8 cellular contexts compared by ENCODE assay signal in the genomic region with DNA sequence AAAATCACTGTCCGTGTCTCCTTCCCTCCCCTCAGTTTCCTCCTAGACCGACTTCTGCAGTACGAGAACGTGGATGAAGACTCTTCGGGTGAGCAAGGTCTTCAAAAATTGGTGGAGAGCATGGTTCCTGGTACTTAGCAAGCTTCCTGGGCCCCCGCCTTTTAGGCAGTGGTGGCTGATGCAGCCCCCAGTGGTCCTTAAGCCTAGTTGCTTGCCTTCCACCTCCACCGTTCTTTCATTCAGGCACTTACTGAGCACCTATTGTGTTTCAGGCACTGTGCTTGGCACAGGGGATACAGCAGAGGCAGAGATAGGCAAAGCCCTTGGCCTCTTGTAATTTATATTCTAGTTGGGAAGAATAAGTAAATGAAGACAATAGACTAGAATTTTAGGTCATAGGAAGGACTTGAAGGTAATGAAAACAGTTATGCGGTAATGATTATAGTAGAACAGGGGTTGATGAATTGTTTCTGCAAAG. TPM values are rescaled to one million over a fixed set of nuclear protein-coding genes. Genes with fewer than 3 reads are reported as not detected.
DNase-seq lines count a peak whose midpoint lies in the region; ATAC-seq and TF ChIP-seq lines count a peak whose summit lies in the region.

No MANE protein-coding gene starts in this region.

- no peaks in the 10 kb centered on the region for H3K9me3 ChIP-seq in ascending aorta
- no peaks in the 10 kb centered on the region for H3K9me3 ChIP-seq in lower lobe of right lung
- H3K9me3 ChIP-seq in upper lobe of right lung, result no peaks in the 10 kb centered on the region

- H3K4me1 ChIP-seq in ascending aorta, result peaks cover 4 to 15% of the 10 kb centered on the region in 2 donors
- peaks cover 34% of the 10 kb centered on the region for H3K4me1 ChIP-seq in lower lobe of right lung
- peaks cover 23% of the 10 kb centered on the region for H3K4me1 ChIP-seq in upper lobe of right lung

- H3K36me3 ChIP-seq in ascending aorta, result peaks cover 25 to 40% of the 10 kb centered on the region in 2 donors
- H3K36me3 ChIP-seq in lower lobe of right lung, result peaks cover 37% of the 10 kb centered on the region
- peaks cover 35% of the 10 kb centered on the region for H3K36me3 ChIP-seq in upper lobe of right lung

- peak overlapping the region; percentile 84 to 91 for H3K27ac ChIP-seq in ascending aorta
- H3K27ac ChIP-seq in lower lobe of right lung, result peak overlapping the region; percentile 96
- peak overlapping the region; percentile 97 for H3K27ac ChIP-seq in upper lobe of right lung

- no peak for ATAC-seq in Right ventricle myocardium superior (ENCODE audit: poor library complexity)
- no peak for ATAC-seq in left ventricle myocardium superior
- ATAC-seq in lower lobe of right lung, result no peak
- no peak for ATAC-seq in upper lobe of right lung

- intact Hi-C loops in Right ventricle myocardium superior (cut with DNase I), result loop anchor here (10.0 kb wide), 1 partner anchor 182 kb away; a partner anchor contains a TSS
- intact Hi-C loops in left ventricle myocardium superior (cut with micrococcal nuclease), result no loop called here
- intact Hi-C loops in ascending aorta (cut with DNase I), result loop anchor here (1.0 to 5.0 kb wide), 5 partner anchors 24 to 190 kb away; a partner anchor contains a TSS
- intact Hi-C loops in lower lobe of right lung (cut with DNase I), result no loop called here
- intact Hi-C loops in upper lobe of right lung (cut with DNase I), result loop anchor here (10.0 kb wide), 1 partner anchor 72 kb away; a partner anchor contains a TSS

- DNase-seq in Right ventricle myocardium superior (peak; percentile 20), left ventricle myocardium superior (no peak), ascending aorta (ENCODE audit: low spot score in 2 of 2) (no peak), lower lobe of right lung (peak; percentile 25), upper lobe of right lung (no peak), GOT3 (lab: John Stamatoyannopoulos, UW) (no peak), GM19240 (ENCODE audit: insufficient read length, low spot score) (no peak)
- no peak for DNase-seq in activated CD4-positive, CD25-positive, alpha-beta regulatory T cell treated with anti-CD3 and anti-CD28 coated beads, Interleukin-2, amount 50 U/mL, for 72 hours

- H3K27me3 ChIP-seq in ascending aorta, result no peaks in the 10 kb centered on the region
- no peaks in the 10 kb centered on the region for H3K27me3 ChIP-seq in lower lobe of right lung (ENCODE audit: low read depth)
- H3K27me3 ChIP-seq in upper lobe of right lung, result no peaks in the 10 kb centered on the region

- H3K4me3 ChIP-seq in ascending aorta (peak overlapping the region; percentile 69 to 77), lower lobe of right lung (peak overlapping the region; percentile 83), upper lobe of right lung (peak overlapping the region; percentile 98)

- TF ChIP-seq CTCF in ascending aorta (IDR thresholded peaks at IDR 0.05) (no peak), lower lobe of right lung (IDR thresholded peaks at IDR 0.05) (no peak), upper lobe of right lung (IDR thresholded peaks at IDR 0.05) (no peak)

RNA-seq across cellular contexts. Expression of a gene that starts 0.8 kb away (rescaled TPM):
- total RNA-seq in Right ventricle myocardium superior (28.0 TPM), left ventricle myocardium superior (31.3 TPM), ascending aorta (44.1 TPM), lower lobe of right lung (58.4 TPM), upper lobe of right lung (65.3 TPM)

RNA-seq across cellular contexts. Expression of a gene that starts 1.4 kb away (rescaled TPM):
- total RNA-seq in Right ventricle myocardium superior (19.5 TPM), left ventricle myocardium superior (19.4 TPM), ascending aorta (2.0 TPM), lower lobe of right lung (22.1 TPM), upper lobe of right lung (20.3 TPM)

RNA-seq across cellular contexts. Expression of a gene that starts 14.0 kb away (rescaled TPM):
- total RNA-seq in Right ventricle myocardium superior (0.13 TPM), left ventricle myocardium superior (0.82 TPM), ascending aorta (not detected), lower lobe of right lung (6.4 TPM), upper lobe of right lung (2.6 TPM)

RNA-seq across cellular contexts. Expression of a gene that starts 23.1 kb away (rescaled TPM):
- total RNA-seq in Right ventricle myocardium superior (29.7 TPM), left ventricle myocardium superior (34.9 TPM), ascending aorta (101 TPM), lower lobe of right lung (66.2 TPM), upper lobe of right lung (75.4 TPM)

RNA-seq across cellular contexts. Expression of a gene that starts 26.2 kb away (rescaled TPM):
- total RNA-seq in Right ventricle myocardium superior, result not detected
- not detected for total RNA-seq in left ventricle myocardium superior
- not detected for total RNA-seq in ascending aorta
- not detected for total RNA-seq in lower lobe of right lung
- total RNA-seq in upper lobe of right lung, result not detected

Comparison
In these comparisons a context has a peak if more than half of its experiments do, and no peak if none do; other contexts are left out.
1. DNase-seq: peak in Right ventricle myocardium superior (single experiment) and lower lobe of right lung (single experiment); none in left ventricle myocardium superior (single experiment), ascending aorta (0 of 2), upper lobe of right lung (single experiment), GOT3 (single experiment), GM19240 (single experiment) and activated CD4-positive, CD25-positive, alpha-beta regulatory T cell treated with anti-CD3 and anti-CD28 coated beads, Interleukin-2, amount 50 U/mL, for 72 hours (single experiment).
2. intact Hi-C loops: an anchor here in Right ventricle myocardium superior (10.0 kb wide), ascending aorta (1.0 to 5.0 kb wide) and upper lobe of right lung (10.0 kb wide); none called in left ventricle myocardium superior and lower lobe of right lung.
3. Peak in every context shown above with its lines, with median percentiles within 50 percentile points of each other: H3K27ac ChIP-seq and H3K4me3 ChIP-seq.